In the genomic region with DNA sequence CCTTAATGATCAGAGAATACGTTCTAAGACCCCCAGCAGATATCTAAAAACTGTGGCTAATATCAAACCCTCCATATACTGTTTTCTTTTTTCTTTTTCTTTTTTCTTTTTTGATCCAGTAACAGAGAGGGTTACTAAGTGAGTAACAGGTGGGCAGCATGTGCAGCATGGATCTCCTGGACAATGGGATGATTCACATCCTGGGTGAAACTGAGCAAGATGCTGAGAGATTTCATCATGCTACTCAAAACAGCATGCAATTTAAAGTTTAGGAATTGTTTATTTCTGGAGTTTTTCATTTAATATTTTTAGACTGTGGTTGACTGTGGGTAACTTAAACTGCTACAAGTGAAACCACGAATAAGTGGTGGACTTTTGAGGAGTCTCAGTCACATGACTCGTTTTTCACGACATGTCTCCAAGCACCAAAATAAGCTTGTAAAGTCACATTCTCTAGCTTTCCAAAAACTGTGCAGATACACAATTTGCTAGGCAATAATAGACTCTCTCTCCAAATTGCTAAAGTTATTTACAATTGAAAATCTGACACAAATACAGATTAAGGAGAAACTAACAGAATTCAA, we compare ENCODE assay signal across 1 cellular context.
TF ChIP-seq lines count a peak whose summit lies in the region.

No MANE protein-coding gene starts in this region.

TF ChIP-seq in H1, 55 proteins besides CTCF, POLR2A, EP300 and RAD21:
- no peak for TF ChIP-seq TBP (IDR thresholded peaks at IDR 0.05; ENCODE audit: low read depth, low read length)
- TF ChIP-seq EGR1 (IDR thresholded peaks at IDR 0.05; ENCODE audit: borderline replicate concordance, low read depth, low read length), result no peak
- no peak for TF ChIP-seq KDM1A (IDR thresholded peaks at IDR 0.05; ENCODE audit: borderline replicate concordance, low read length)
- TF ChIP-seq HDAC6 (IDR thresholded peaks at IDR 0.05; ENCODE audit: low read depth, low read length), result no peak
- TF ChIP-seq GTF2F1 (IDR thresholded peaks at IDR 0.05; ENCODE audit: borderline replicate concordance, low read depth, low read length), result no peak
- no peak for TF ChIP-seq CTBP2 (IDR thresholded peaks at IDR 0.05; ENCODE audit: borderline replicate concordance, insufficient read depth, insufficient read length, low read length)
- no peak for TF ChIP-seq NANOG (IDR thresholded peaks at IDR 0.05; ENCODE audit: insufficient read depth, low read depth, low read length, poor library complexity, severe bottlenecking)
- TF ChIP-seq RBBP5 (IDR thresholded peaks at IDR 0.05; ENCODE audit: borderline replicate concordance, low read depth, low read length), result no peak
- TF ChIP-seq BACH1 (IDR thresholded peaks at IDR 0.05; ENCODE audit: low read length), result no peak
- TF ChIP-seq, protein P1, sequence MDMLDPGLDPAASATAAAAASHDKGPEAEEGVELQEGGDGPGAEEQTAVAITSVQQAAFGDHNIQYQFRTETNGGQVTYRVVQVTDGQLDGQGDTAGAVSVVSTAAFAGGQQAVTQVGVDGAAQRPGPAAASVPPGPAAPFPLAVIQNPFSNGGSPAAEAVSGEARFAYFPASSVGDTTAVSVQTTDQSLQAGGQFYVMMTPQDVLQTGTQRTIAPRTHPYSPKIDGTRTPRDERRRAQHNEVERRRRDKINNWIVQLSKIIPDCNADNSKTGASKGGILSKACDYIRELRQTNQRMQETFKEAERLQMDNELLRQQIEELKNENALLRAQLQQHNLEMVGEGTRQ (IDR thresholded peaks at IDR 0.05; ENCODE audit: low read length), result no peak
- TF ChIP-seq KDM4A (IDR thresholded peaks at IDR 0.05; ENCODE audit: low read depth, low read length, severe bottlenecking), result no peak
- no peak for TF ChIP-seq SP1 (IDR thresholded peaks at IDR 0.05; ENCODE audit: low read depth, low read length)
- TF ChIP-seq CREB1 (IDR thresholded peaks at IDR 0.05), result no peak
- TF ChIP-seq SIRT6 (IDR thresholded peaks at IDR 0.05; ENCODE audit: low read length), result no peak
- no peak for TF ChIP-seq JUND (IDR thresholded peaks at IDR 0.05; ENCODE audit: low read length)
- TF ChIP-seq, protein P2, sequence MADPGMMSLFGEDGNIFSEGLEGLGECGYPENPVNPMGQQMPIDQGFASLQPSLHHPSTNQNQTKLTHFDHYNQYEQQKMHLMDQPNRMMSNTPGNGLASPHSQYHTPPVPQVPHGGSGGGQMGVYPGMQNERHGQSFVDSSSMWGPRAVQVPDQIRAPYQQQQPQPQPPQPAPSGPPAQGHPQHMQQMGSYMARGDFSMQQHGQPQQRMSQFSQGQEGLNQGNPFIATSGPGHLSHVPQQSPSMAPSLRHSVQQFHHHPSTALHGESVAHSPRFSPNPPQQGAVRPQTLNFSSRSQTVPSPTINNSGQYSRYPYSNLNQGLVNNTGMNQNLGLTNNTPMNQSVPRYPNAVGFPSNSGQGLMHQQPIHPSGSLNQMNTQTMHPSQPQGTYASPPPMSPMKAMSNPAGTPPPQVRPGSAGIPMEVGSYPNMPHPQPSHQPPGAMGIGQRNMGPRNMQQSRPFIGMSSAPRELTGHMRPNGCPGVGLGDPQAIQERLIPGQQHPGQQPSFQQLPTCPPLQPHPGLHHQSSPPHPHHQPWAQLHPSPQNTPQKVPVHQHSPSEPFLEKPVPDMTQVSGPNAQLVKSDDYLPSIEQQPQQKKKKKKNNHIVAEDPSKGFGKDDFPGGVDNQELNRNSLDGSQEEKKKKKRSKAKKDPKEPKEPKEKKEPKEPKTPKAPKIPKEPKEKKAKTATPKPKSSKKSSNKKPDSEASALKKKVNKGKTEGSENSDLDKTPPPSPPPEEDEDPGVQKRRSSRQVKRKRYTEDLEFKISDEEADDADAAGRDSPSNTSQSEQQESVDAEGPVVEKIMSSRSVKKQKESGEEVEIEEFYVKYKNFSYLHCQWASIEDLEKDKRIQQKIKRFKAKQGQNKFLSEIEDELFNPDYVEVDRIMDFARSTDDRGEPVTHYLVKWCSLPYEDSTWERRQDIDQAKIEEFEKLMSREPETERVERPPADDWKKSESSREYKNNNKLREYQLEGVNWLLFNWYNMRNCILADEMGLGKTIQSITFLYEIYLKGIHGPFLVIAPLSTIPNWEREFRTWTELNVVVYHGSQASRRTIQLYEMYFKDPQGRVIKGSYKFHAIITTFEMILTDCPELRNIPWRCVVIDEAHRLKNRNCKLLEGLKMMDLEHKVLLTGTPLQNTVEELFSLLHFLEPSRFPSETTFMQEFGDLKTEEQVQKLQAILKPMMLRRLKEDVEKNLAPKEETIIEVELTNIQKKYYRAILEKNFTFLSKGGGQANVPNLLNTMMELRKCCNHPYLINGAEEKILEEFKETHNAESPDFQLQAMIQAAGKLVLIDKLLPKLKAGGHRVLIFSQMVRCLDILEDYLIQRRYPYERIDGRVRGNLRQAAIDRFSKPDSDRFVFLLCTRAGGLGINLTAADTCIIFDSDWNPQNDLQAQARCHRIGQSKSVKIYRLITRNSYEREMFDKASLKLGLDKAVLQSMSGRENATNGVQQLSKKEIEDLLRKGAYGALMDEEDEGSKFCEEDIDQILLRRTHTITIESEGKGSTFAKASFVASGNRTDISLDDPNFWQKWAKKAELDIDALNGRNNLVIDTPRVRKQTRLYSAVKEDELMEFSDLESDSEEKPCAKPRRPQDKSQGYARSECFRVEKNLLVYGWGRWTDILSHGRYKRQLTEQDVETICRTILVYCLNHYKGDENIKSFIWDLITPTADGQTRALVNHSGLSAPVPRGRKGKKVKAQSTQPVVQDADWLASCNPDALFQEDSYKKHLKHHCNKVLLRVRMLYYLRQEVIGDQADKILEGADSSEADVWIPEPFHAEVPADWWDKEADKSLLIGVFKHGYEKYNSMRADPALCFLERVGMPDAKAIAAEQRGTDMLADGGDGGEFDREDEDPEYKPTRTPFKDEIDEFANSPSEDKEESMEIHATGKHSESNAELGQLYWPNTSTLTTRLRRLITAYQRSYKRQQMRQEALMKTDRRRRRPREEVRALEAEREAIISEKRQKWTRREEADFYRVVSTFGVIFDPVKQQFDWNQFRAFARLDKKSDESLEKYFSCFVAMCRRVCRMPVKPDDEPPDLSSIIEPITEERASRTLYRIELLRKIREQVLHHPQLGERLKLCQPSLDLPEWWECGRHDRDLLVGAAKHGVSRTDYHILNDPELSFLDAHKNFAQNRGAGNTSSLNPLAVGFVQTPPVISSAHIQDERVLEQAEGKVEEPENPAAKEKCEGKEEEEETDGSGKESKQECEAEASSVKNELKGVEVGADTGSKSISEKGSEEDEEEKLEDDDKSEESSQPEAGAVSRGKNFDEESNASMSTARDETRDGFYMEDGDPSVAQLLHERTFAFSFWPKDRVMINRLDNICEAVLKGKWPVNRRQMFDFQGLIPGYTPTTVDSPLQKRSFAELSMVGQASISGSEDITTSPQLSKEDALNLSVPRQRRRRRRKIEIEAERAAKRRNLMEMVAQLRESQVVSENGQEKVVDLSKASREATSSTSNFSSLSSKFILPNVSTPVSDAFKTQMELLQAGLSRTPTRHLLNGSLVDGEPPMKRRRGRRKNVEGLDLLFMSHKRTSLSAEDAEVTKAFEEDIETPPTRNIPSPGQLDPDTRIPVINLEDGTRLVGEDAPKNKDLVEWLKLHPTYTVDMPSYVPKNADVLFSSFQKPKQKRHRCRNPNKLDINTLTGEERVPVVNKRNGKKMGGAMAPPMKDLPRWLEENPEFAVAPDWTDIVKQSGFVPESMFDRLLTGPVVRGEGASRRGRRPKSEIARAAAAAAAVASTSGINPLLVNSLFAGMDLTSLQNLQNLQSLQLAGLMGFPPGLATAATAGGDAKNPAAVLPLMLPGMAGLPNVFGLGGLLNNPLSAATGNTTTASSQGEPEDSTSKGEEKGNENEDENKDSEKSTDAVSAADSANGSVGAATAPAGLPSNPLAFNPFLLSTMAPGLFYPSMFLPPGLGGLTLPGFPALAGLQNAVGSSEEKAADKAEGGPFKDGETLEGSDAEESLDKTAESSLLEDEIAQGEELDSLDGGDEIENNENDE (IDR thresholded peaks at IDR 0.05; ENCODE audit: insufficient replicate concordance, low read length), result no peak
- no peak for TF ChIP-seq SIX5 (IDR thresholded peaks at IDR 0.05; ENCODE audit: low read depth, low read length)
- TF ChIP-seq RNF2 (IDR thresholded peaks at IDR 0.05; ENCODE audit: borderline replicate concordance, low read depth, low read length, missing control alignments, poor library complexity, severe bottlenecking), result no peak
- no peak for TF ChIP-seq POU5F1 (IDR thresholded peaks at IDR 0.05; ENCODE audit: low read depth, low read length)
TF ChIP-seq in H1: peak in this region for 0.
